ENCODE assay signal across 14 cellular contexts in the genomic region with DNA sequence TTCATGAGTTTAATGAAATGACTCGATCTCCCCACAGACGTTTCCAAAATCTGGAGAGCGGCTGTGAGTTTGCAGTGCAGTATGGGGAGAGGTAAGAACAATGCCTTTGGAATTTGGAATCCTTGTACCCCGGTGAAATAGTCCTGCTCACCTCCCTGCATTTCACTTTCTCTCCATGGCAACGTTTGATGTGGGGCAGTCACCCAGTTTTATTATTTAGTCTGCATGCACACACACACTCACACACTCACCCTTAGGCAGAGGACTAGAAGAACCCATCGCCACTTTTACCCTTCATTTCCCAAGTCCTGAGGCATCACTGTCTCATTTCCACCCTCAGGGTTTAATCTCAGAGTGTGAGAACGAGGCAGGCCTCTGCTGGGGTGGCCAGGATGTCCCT.
A peak's percentile ranks its signal among the peaks of the same experiment; 100 is the strongest.
DNase-seq lines count a peak whose midpoint lies in the region; ATAC-seq and TF ChIP-seq lines count a peak whose summit lies in the region.
"Had no signal": no experiment of that assay in that cellular context is flagged by ENCODE, and none has a peak within 500 bp of the region (broad histone marks: within the 10 kb centered on the region; RNA-seq: fewer than 3 reads in every experiment).

No MANE protein-coding gene starts in this region.

- intact Hi-C loops in activated naive CD4-positive, alpha-beta T cell treated with anti-CD3 and anti-CD28 coated beads for 36 hours (cut with micrococcal nuclease) = loop anchor here (2.0 to 10.0 kb wide), 3 partner anchors 399 to 677 kb away; no protein-coding TSS in a partner anchor

- H3K9me3 ChIP-seq in Karpas-422 (ENCODE audit: low read length) = no peaks in the 10 kb centered on the region
- H3K9me3 ChIP-seq: HAP-1, SJCRH30 had no signal

- H3K27ac ChIP-seq in Karpas-422 (ENCODE audit: low read length) = no peak overlapping the region
- H3K27ac ChIP-seq: HL-60, SJCRH30 had no signal

- H3K36me3 ChIP-seq in Karpas-422 (ENCODE audit: insufficient read depth, low read length) = no peaks in the 10 kb centered on the region
- H3K36me3 ChIP-seq: HAP-1, SJCRH30 had no signal

- no peak overlapping the region for H3K9ac ChIP-seq in Karpas-422 (ENCODE audit: low read length)

- H4K20me1 ChIP-seq in Karpas-422 (ENCODE audit: insufficient read depth, low read depth, low read length) = no peaks in the 10 kb centered on the region

- H3K4me3 ChIP-seq in Karpas-422 (ENCODE audit: low read length) = no peak overlapping the region
- H3K4me3 ChIP-seq: HAP-1, SJCRH30 had no signal

- no peaks in the 10 kb centered on the region for H3K36me3 Mint-ChIP-seq in brain
- H3K36me3 Mint-ChIP-seq in activated naive CD4-positive, alpha-beta T cell treated with anti-CD3 and anti-CD28 coated beads for 36 hours (ENCODE audit: low read depth) = no peaks in the 10 kb centered on the region

- H3K4me1 Mint-ChIP-seq in brain = peaks cover 75% of the 10 kb centered on the region
- peaks cover 49% of the 10 kb centered on the region for H3K4me1 Mint-ChIP-seq in activated naive CD4-positive, alpha-beta T cell treated with anti-CD3 and anti-CD28 coated beads for 36 hours (ENCODE audit: low read depth)

- no peak for DNase-seq in Karpas-422
- peak; percentile 31 for DNase-seq in left lobe of liver (ENCODE audit: low spot score)
- DNase-seq in renal cortical epithelial cell (ENCODE audit: low read depth) = peak; percentile 32
- no peak for DNase-seq in AML-193 (lab: John Stamatoyannopoulos, UW)
- no peak for DNase-seq in activated naive CD4-positive, alpha-beta T cell treated with anti-CD3 and anti-CD28 coated beads for 36 hours
- no peak for DNase-seq in GOT3 (lab: John Stamatoyannopoulos, UW)
- DNase-seq: NCI-H187 treated with DMSO at 0.1 percent for 48 hours, NCI-H345, NCI-H524 treated with DMSO at 0.1 percent for 48 hours, SJCRH30 had no signal

- H3K4me1 ChIP-seq in Karpas-422 (ENCODE audit: low read length) = peaks cover 27% of the 10 kb centered on the region

- CTCF ChIA-PET in activated naive CD4-positive, alpha-beta T cell treated with anti-CD3 and anti-CD28 coated beads for 36 hours (lab: Charles Lee) = interaction anchor here (0.7 to 8.8 kb wide), 28 partner anchors 8 to 241 kb away, joined by 3 to 376 read pairs (median 7); no protein-coding TSS in a partner anchor

- H3K9me3 Mint-ChIP-seq in brain = peaks cover 0 to 6% (median 0%) of the 10 kb centered on the region in 5 experiments
- no peaks in the 10 kb centered on the region for H3K9me3 Mint-ChIP-seq in activated naive CD4-positive, alpha-beta T cell treated with anti-CD3 and anti-CD28 coated beads for 36 hours

- peak overlapping the region; percentile 44 for H3K4me2 ChIP-seq in Karpas-422 (ENCODE audit: low read depth, low read length, poor library complexity, severe bottlenecking)

- ATAC-seq in left lobe of liver (no peak), GM18502 (IDR thresholded peaks at IDR 0.05; ENCODE audit: poor library complexity, unreplicated experiment) (no peak)

- peaks cover 12% of the 10 kb centered on the region for H3K27me3 Mint-ChIP-seq in brain
- H3K27me3 Mint-ChIP-seq in activated naive CD4-positive, alpha-beta T cell treated with anti-CD3 and anti-CD28 coated beads for 36 hours (ENCODE audit: low read depth) = peaks cover 2% of the 10 kb centered on the region

- no peak for TF ChIP-seq CTCF in brain (conservative IDR thresholded peaks at IDR 0.05)

- no peaks in the 10 kb centered on the region for H3K79me2 ChIP-seq in Karpas-422 (ENCODE audit: low read length)

- no peaks in the 10 kb centered on the region for H3K9me2 ChIP-seq in Karpas-422 (replicated peaks; ENCODE audit: insufficient read depth, low read length)

- no peak overlapping the region for H2AFZ ChIP-seq in Karpas-422 (ENCODE audit: low read length)

- no peaks in the 10 kb centered on the region for H3K27me3 ChIP-seq in Karpas-422 (ENCODE audit: low read length)
- H3K27me3 ChIP-seq: SJCRH30 had no signal

- H3K27ac Mint-ChIP-seq in brain = peak overlapping the region; percentile 25 to 97 (median 56)
- no peak overlapping the region for H3K27ac Mint-ChIP-seq in activated naive CD4-positive, alpha-beta T cell treated with anti-CD3 and anti-CD28 coated beads for 36 hours

- peak overlapping the region in 2 of 5 experiments; percentile 40 to 75 for H3K4me3 Mint-ChIP-seq in brain
- H3K4me3 Mint-ChIP-seq in activated naive CD4-positive, alpha-beta T cell treated with anti-CD3 and anti-CD28 coated beads for 36 hours = no peak overlapping the region

Comparison
In these comparisons a context has a peak if more than half of its experiments do, and no peak if none do; other contexts are left out.
1. DNase-seq: peak in left lobe of liver (single experiment) and renal cortical epithelial cell (single experiment); none in Karpas-422 (single experiment), AML-193 (0 of 2), activated naive CD4-positive, alpha-beta T cell treated with anti-CD3 and anti-CD28 coated beads for 36 hours (single experiment) and GOT3 (single experiment).